ENCODE assay signal across 23 cellular contexts in the genomic region with DNA sequence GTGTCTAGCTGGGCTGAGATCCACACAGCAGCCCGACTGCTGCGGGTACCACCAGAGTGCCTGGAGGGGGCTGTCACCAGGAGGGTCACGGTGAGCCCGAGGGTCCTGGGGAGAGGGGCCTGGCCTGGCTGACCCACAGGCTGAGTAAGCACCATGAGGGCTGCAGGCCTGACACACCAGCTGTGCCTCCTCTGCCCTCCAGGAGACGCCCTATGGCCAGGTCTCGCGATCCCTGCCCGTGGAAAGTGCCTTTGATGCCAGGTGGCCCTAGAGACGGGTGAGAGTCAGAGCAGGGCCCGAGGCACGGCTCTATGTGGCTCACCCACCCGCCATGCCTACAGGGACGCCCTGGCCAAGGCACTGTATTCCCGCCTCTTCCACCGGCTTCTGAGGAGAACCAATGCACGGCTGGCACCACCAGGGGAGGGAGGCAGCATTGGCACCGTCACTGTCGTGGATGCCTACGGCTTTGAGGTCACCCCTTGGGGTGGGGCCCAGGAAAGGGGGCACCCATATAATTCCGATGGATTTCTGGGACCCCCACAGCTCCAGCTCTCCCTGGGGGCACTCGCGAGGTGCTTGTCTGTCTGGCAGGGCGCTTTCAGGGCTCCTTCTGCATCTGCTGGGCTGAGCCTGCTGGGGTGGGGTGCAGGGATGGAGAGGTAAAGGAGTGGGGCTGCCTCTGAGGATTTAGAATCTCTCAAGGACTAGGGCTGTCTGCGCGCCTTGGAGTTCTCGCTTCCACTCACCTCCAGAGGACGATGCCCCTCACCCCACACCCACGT. TPM values are rescaled to one million over a fixed set of nuclear protein-coding genes. Genes with fewer than 3 reads are reported as not detected.
DNase-seq lines count a peak whose midpoint lies in the region; ATAC-seq, FAIRE-seq and TF ChIP-seq lines count a peak whose summit lies in the region.
"Had no signal": no experiment of that assay in that cellular context is flagged by ENCODE, and none has a peak within 500 bp of the region (broad histone marks: within the 10 kb centered on the region; RNA-seq: fewer than 3 reads in every experiment).

No MANE protein-coding gene starts in this region.

- H3K9me2 ChIP-seq in MM.1S (replicated peaks; ENCODE audit: insufficient read depth, low read length) (no peaks in the 10 kb centered on the region), GM23248 (ENCODE audit: insufficient read depth) (no peaks in the 10 kb centered on the region)

- TF ChIP-seq POLR2A in H54 (IDR thresholded peaks at IDR 0.05; ENCODE audit: low read depth, low read length), result no peak

- no peak overlapping the region for H2BK15ac ChIP-seq in neuronal stem cell (ENCODE audit: low read length)

- H3K4me3 ChIP-seq in GM12865 (ENCODE audit: low read depth, low read length) (no peak overlapping the region), MM.1S (ENCODE audit: low read length) (no peak overlapping the region), neuronal stem cell (ENCODE audit: low read length in 2 of 2) (no peak overlapping the region), GM23248 (no peak overlapping the region)
- H3K4me3 ChIP-seq: body of pancreas, thyroid gland had no signal

- H3K4me3 Mint-ChIP-seq in endothelial cell (ENCODE audit: unreplicated experiment), result no peak overlapping the region
- H3K4me3 Mint-ChIP-seq: activated CD4-positive, alpha-beta T cell treated with anti-CD3 and anti-CD28 coated beads, Interleukin-2, amount 10 ng/mL, durations not matched to agents 24 days and 14 days; activated naive CD8-positive, alpha-beta T cell treated with anti-CD3 and anti-CD28 coated beads, Interleukin-2, amount 50 U/mL, for 24 hours; CD4-positive, alpha-beta memory T cell; mesothelial cell of epicardium; nephron had no signal

- H2BK120ac ChIP-seq in neuronal stem cell (ENCODE audit: low read depth, low read length), result no peak overlapping the region

- H3K79me1 ChIP-seq in neuronal stem cell (ENCODE audit: low read depth, low read length), result peaks cover 3% of the 10 kb centered on the region

- H3K36me3 ChIP-seq in MM.1S (replicated peaks; ENCODE audit: insufficient read depth, low read length) (no peaks in the 10 kb centered on the region), neuronal stem cell (replicated peaks in 1 of 2; ENCODE audit: control insufficient read depth in 2 of 2, insufficient read depth in 2 of 2, low read length in 2 of 2) (no peaks in the 10 kb centered on the region), GM23248 (ENCODE audit: low read depth) (no peaks in the 10 kb centered on the region)
- H3K36me3 ChIP-seq: thyroid gland had no signal

- ATAC-seq in SK-N-SH treated with all-trans-retinoic acid at 6 μM for 48 hours, result peak; percentile 28
- ATAC-seq: activated naive CD8-positive, alpha-beta T cell treated with anti-CD3 and anti-CD28 coated beads, Interleukin-2, amount 50 U/mL, for 24 hours; body of pancreas; left lobe of liver had no signal

- H3F3A ChIP-seq in MM.1S (ENCODE audit: insufficient read depth, low read length) (no peaks in the 10 kb centered on the region), GM23248 (ENCODE audit: insufficient read depth) (no peaks in the 10 kb centered on the region)

- H3K9ac ChIP-seq in MM.1S (ENCODE audit: low read length) (no peak overlapping the region), neuronal stem cell (ENCODE audit: low read depth, low read length, poor library complexity) (peak overlapping the region; percentile 38), GM23248 (no peak overlapping the region)

- peak overlapping the region; percentile 47 for H2AK5ac ChIP-seq in neuronal stem cell (ENCODE audit: low read depth, low read length)

- TF ChIP-seq CTCF in GM12865 (IDR thresholded peaks at IDR 0.05; ENCODE audit: insufficient read depth, low read depth, low read length, missing control alignments) (peak; percentile 2), MM.1S (IDR thresholded peaks at IDR 0.05; ENCODE audit: low read length) (peak; percentile 27), endothelial cell (IDR thresholded peaks at IDR 0.05; ENCODE audit: unreplicated experiment) (no peak)

- peak overlapping the region; percentile 53 for H2BK5ac ChIP-seq in neuronal stem cell (ENCODE audit: low read length)

- H3K4me1 Mint-ChIP-seq in endothelial cell (ENCODE audit: unreplicated experiment), result no peaks in the 10 kb centered on the region
- H3K4me1 Mint-ChIP-seq: activated CD4-positive, alpha-beta T cell treated with anti-CD3 and anti-CD28 coated beads, Interleukin-2, amount 10 ng/mL, durations not matched to agents 24 days and 14 days; mesothelial cell of epicardium; nephron had no signal

- in situ Hi-C loops in GM23248 (cut with MboI), result loop anchor here (10.0 kb wide), 1 partner anchor 60 kb away; no protein-coding TSS in a partner anchor

- peak overlapping the region; percentile 1 for H4K91ac ChIP-seq in neuronal stem cell (ENCODE audit: low read depth, low read length, poor library complexity)

- peaks cover 4% of the 10 kb centered on the region for H3K27me3 Mint-ChIP-seq in endothelial cell (ENCODE audit: unreplicated experiment)
- H3K27me3 Mint-ChIP-seq: activated CD4-positive, alpha-beta T cell treated with anti-CD3 and anti-CD28 coated beads, Interleukin-2, amount 10 ng/mL, durations not matched to agents 24 days and 14 days; activated naive CD8-positive, alpha-beta T cell treated with anti-CD3 and anti-CD28 coated beads, Interleukin-2, amount 50 U/mL, for 24 hours; CD4-positive, alpha-beta memory T cell; progenitor cell of endocrine pancreas had no signal

- H2BK12ac ChIP-seq in neuronal stem cell (ENCODE audit: low read length), result peak overlapping the region; percentile 4

- H3K18ac ChIP-seq in neuronal stem cell (ENCODE audit: low read length), result peak overlapping the region; percentile 0

- peak overlapping the region; percentile 94 for H3K14ac ChIP-seq in neuronal stem cell (ENCODE audit: low read length)

- no peak overlapping the region for H3K27ac Mint-ChIP-seq in endothelial cell (ENCODE audit: unreplicated experiment)
- H3K27ac Mint-ChIP-seq: activated CD4-positive, alpha-beta T cell treated with anti-CD3 and anti-CD28 coated beads, Interleukin-2, amount 10 ng/mL, durations not matched to agents 24 days and 14 days; activated naive CD8-positive, alpha-beta T cell treated with anti-CD3 and anti-CD28 coated beads, Interleukin-2, amount 50 U/mL, for 24 hours; activated T-helper 2 cell treated with anti-CD3 and anti-CD28 coated beads, Interferon-gamma antibody, Interleukin-2, Interleukin-4, amounts not matched to agents 10 μg/mL and 5 μg/mL and 100 μg/mL, durations not matched to agents 14 hours and 24 hours and 36 hours; CD4-positive, alpha-beta memory T cell; mesothelial cell of epicardium; nephron; progenitor cell of endocrine pancreas had no signal

- H3K9me3 Mint-ChIP-seq in endothelial cell (ENCODE audit: unreplicated experiment), result no peaks in the 10 kb centered on the region
- H3K9me3 Mint-ChIP-seq: activated CD4-positive, alpha-beta T cell treated with anti-CD3 and anti-CD28 coated beads, Interleukin-2, amount 10 ng/mL, durations not matched to agents 24 days and 14 days; activated naive CD8-positive, alpha-beta T cell treated with anti-CD3 and anti-CD28 coated beads, Interleukin-2, amount 50 U/mL, for 24 hours; activated T-helper 2 cell treated with anti-CD3 and anti-CD28 coated beads, Interferon-gamma antibody, Interleukin-2, Interleukin-4, amounts not matched to agents 10 μg/mL and 5 μg/mL and 100 μg/mL, durations not matched to agents 14 hours and 24 hours and 36 hours; mesothelial cell of epicardium; nephron had no signal

- H3K9me3 ChIP-seq in MM.1S (replicated peaks; ENCODE audit: insufficient read depth, low read length) (no peaks in the 10 kb centered on the region), neuronal stem cell (replicated peaks in 1 of 2; ENCODE audit: control insufficient read depth in 2 of 2, insufficient read depth in 1 of 2, low read depth in 1 of 2, low read length in 2 of 2) (no peaks in the 10 kb centered on the region), GM23248 (ENCODE audit: low read depth) (no peaks in the 10 kb centered on the region)
- H3K9me3 ChIP-seq: body of pancreas, thyroid gland had no signal

- FAIRE-seq in H54 (lab: Jason Lieb, UNC), result no peak
- FAIRE-seq: colon had no signal

- H3K23ac ChIP-seq in neuronal stem cell (ENCODE audit: low read depth, low read length, poor library complexity), result peak overlapping the region; percentile 85

- H3K79me2 ChIP-seq in MM.1S (ENCODE audit: low read length) (no peaks in the 10 kb centered on the region), GM23248 (ENCODE audit: insufficient read depth) (no peaks in the 10 kb centered on the region)

- peak overlapping the region; percentile 17 for H4K8ac ChIP-seq in neuronal stem cell (ENCODE audit: low read depth, low read length)

- H3K4me1 ChIP-seq in MM.1S (ENCODE audit: low read length) (no peaks in the 10 kb centered on the region), neuronal stem cell (ENCODE audit: control insufficient read depth in 2 of 2, insufficient read depth in 1 of 2, low read depth in 1 of 2, low read length in 2 of 2) (no peaks in the 10 kb centered on the region), GM23248 (ENCODE audit: insufficient read depth) (no peaks in the 10 kb centered on the region)

- H2AFZ ChIP-seq in MM.1S (ENCODE audit: low read length) (no peak overlapping the region), neuronal stem cell (ENCODE audit: low read length) (no peak overlapping the region), GM23248 (no peak overlapping the region)

- H3K27me3 ChIP-seq in MM.1S (replicated peaks; ENCODE audit: insufficient read depth, low read length) (peaks cover 66% of the 10 kb centered on the region), neuronal stem cell (ENCODE audit: control insufficient read depth in 3 of 3, insufficient read depth in 3 of 3, low read depth in 1 of 3, low read length in 3 of 3) (peaks cover 0 to 35% (median 7%) of the 10 kb centered on the region in 3 experiments), GM23248 (replicated peaks; ENCODE audit: insufficient read depth) (no peaks in the 10 kb centered on the region)
- H3K27me3 ChIP-seq: body of pancreas, thyroid gland had no signal

- no CpG with 5 or more reads among the region's 28 CpGs for WGBS in neuronal stem cell (ENCODE audit: extremely low coverage in 2 of 2, insufficient read length in 2 of 2, insufficient replicate concordance in 1 of 2), 2 donors
- 57 to 59% methylated on average over 25 to 28 of the region's 28 CpGs for WGBS in GM23248 (ENCODE audit: low coverage in 1 of 2, low lambda C conversion rate in 2 of 2, missing lambda C conversion rate in 2 of 2), 2 experiments

- no peak overlapping the region for H3K27ac ChIP-seq in MM.1S (ENCODE audit: low read length)
- no peak overlapping the region for H3K27ac ChIP-seq in neuronal stem cell (replicated peaks; ENCODE audit: low read length)
- no peak overlapping the region for H3K27ac ChIP-seq in GM23248
- H3K27ac ChIP-seq: body of pancreas, HL-60, thyroid gland had no signal

- H3K36me3 Mint-ChIP-seq in endothelial cell (ENCODE audit: low read depth, unreplicated experiment), result no peaks in the 10 kb centered on the region
- H3K36me3 Mint-ChIP-seq: CD4-positive, alpha-beta memory T cell; mesothelial cell of epicardium had no signal

- no peaks in the 10 kb centered on the region for H4K20me1 ChIP-seq in MM.1S (ENCODE audit: insufficient read depth, low read length)
- H4K20me1 ChIP-seq in GM23248 (ENCODE audit: insufficient read depth), result no peaks in the 10 kb centered on the region

- DNase-seq in GM12865 (ENCODE audit: low read depth) (no peak), MM.1S (no peak), neuronal stem cell (ENCODE audit: low spot score) (no peak), endothelial cell (ENCODE audit: low spot score) (no peak), H54 (ENCODE audit: insufficient read length, low spot score) (no peak), GM23248 (no peak)
- DNase-seq: activated CD4-positive, alpha-beta T cell treated with anti-CD3 and anti-CD28 coated beads, Interleukin-2, amount 10 ng/mL, durations not matched to agents 24 days and 14 days; activated naive CD8-positive, alpha-beta T cell treated with anti-CD3 and anti-CD28 coated beads, Interleukin-2, amount 50 U/mL, for 24 hours; body of pancreas; CD4-positive, alpha-beta memory T cell; head of caudate nucleus; NCI-H187; NCI-H446; stimulated activated naive CD4-positive, alpha-beta T cell; thyroid gland had no signal

- H3K4ac ChIP-seq in neuronal stem cell (ENCODE audit: low read length), result peak overlapping the region; percentile 93

- H3K4me2 ChIP-seq in MM.1S (ENCODE audit: low read depth, low read length) (no peak overlapping the region), neuronal stem cell (ENCODE audit: insufficient read depth, low read length, poor library complexity, severe bottlenecking) (no peak overlapping the region), GM23248 (ENCODE audit: unreplicated experiment) (no peak overlapping the region)

RNA-seq across cellular contexts. Expression of a gene that starts 7.1 kb away (rescaled TPM):
- 8.5 TPM for polyA plus RNA-seq in neuronal stem cell (2013, experiment 1 of 2)
- 8.9 TPM for polyA plus RNA-seq in neuronal stem cell (2013, experiment 2 of 2)
- total RNA-seq in endothelial cell (ENCODE audit: unreplicated experiment), result 224 TPM
- 5.8 and 7.2 TPM in 2 replicates for total RNA-seq in GM23248 (2014; rRNA removed; shearing (Covaris generic))
- 0.65 and 1.3 TPM in 2 replicates for polyA plus RNA-seq in GM23248 (2016; fragmentation: Nextera tagmentation; extraction: Ambion mirVana)

RNA-seq across cellular contexts. Expression of a gene that starts 38.5 kb away (rescaled TPM):
- not detected for polyA plus RNA-seq in neuronal stem cell (2013, experiment 1 of 2)
- polyA plus RNA-seq in neuronal stem cell (2013, experiment 2 of 2), result not detected
- total RNA-seq in endothelial cell (ENCODE audit: unreplicated experiment), result 1.1 TPM
- not detected in 2 replicates for total RNA-seq in GM23248 (2014; rRNA removed; shearing (Covaris generic))
- 0.08 and 0.16 TPM in 2 replicates for polyA plus RNA-seq in GM23248 (2016; fragmentation: Nextera tagmentation; extraction: Ambion mirVana)
- total RNA-seq: CD4-positive, alpha-beta memory T cell had no signal
- polyA plus RNA-seq: CD4-positive, alpha-beta memory T cell had no signal

Comparison
In these comparisons a context has a peak if more than half of its experiments do, and no peak if none do; other contexts are left out.
1. RNA of a gene that starts 7.1 kb away (total RNA-seq): 224 TPM in endothelial cell (single experiment); 5.8 to 7.2 TPM in GM23248; every median in the first group is over 10 times any median in the second.